8 cellular contexts compared by ENCODE assay signal in genomic region chr6:33710296-33711121, GRCh38. TPM values are rescaled to one million over a fixed set of nuclear protein-coding genes. Genes with fewer than 3 reads are reported as not detected.
DNase-seq lines count a peak whose midpoint lies in the region; ATAC-seq and TF ChIP-seq lines count a peak whose summit lies in the region.

No MANE protein-coding gene starts in this region.

- H3K36me3 ChIP-seq in DND-41 (ENCODE audit: insufficient read depth, low read length) (peaks cover 34% of the 10 kb centered on the region), MG63 (peaks cover 8% of the 10 kb centered on the region), mammary epithelial cell (ENCODE audit: insufficient read depth, low read length) (peaks cover 6% of the 10 kb centered on the region), muscle layer of duodenum (ENCODE audit: control insufficient read depth in 1 of 2, insufficient read depth in 2 of 2, low read length in 2 of 2) (peaks cover 0 to 5% of the 10 kb centered on the region in 2 donors)

- H3K9me3 ChIP-seq in DND-41 (ENCODE audit: insufficient read depth, low read length, severe bottlenecking) (no peaks in the 10 kb centered on the region), MG63 (no peaks in the 10 kb centered on the region), mammary epithelial cell (replicated peaks; ENCODE audit: insufficient read depth, low read length) (no peaks in the 10 kb centered on the region), muscle layer of duodenum (ENCODE audit: control insufficient read depth in 1 of 2, low read length in 2 of 2) (no peaks in the 10 kb centered on the region)

- peak overlapping the region; percentile 91 for H3K4me2 ChIP-seq in DND-41 (ENCODE audit: insufficient read depth, low read length)
- peak overlapping the region; percentile 92 for H3K4me2 ChIP-seq in mammary epithelial cell (ENCODE audit: insufficient read depth, low read depth, low read length)

- TF ChIP-seq CTCF in DND-41 (IDR thresholded peaks at IDR 0.05; ENCODE audit: borderline replicate concordance, extremely low read depth, low read length, poor library complexity, severe bottlenecking) (no peak), mammary epithelial cell (conservative IDR thresholded peaks at IDR 0.05 in 1 of 2, IDR thresholded peaks at IDR 0.05 in 1 of 2; ENCODE audit: extremely low read depth in 1 of 2, insufficient read depth in 1 of 2, low read depth in 1 of 2, low read length in 2 of 2) (no peak)

- H2AFZ ChIP-seq in DND-41 (ENCODE audit: low read depth, low read length), result peak overlapping the region; percentile 90
- peak overlapping the region; percentile 98 for H2AFZ ChIP-seq in mammary epithelial cell (ENCODE audit: low read depth, low read length)

- H3K4me3 ChIP-seq in DND-41 (ENCODE audit: low read depth in 1 of 2, low read length in 2 of 2), result peak overlapping the region; percentile 48 to 62
- H3K4me3 ChIP-seq in MG63, result peak overlapping the region; percentile 93
- H3K4me3 ChIP-seq in mammary epithelial cell (replicated peaks in 1 of 3; ENCODE audit: insufficient read depth in 1 of 3, low read depth in 2 of 3, low read length in 3 of 3), result peak overlapping the region; percentile 81 to 97 (median 84)
- H3K4me3 ChIP-seq in muscle layer of duodenum (ENCODE audit: low read depth in 1 of 2, low read length in 2 of 2), result peak overlapping the region; percentile 76 to 81

- dilution Hi-C loops in mammary epithelial cell (cut with HindIII; ENCODE audit: low sequenced_read_pairs), result loop anchor here (10.0 kb wide), 2 partner anchors 54 to 126 kb away; partner anchors contain the start of gene BAK1

- H4K20me1 ChIP-seq in DND-41 (ENCODE audit: insufficient read depth, low read length) (0 out of 2 replicates have a peak, but pooled peaks cover 3% of the 10 kb centered on the region), mammary epithelial cell (ENCODE audit: insufficient read depth, low read length) (no peaks in the 10 kb centered on the region)

- H3K27me3 ChIP-seq in DND-41 (ENCODE audit: insufficient read depth, low read length, poor library complexity), result no peaks in the 10 kb centered on the region
- H3K27me3 ChIP-seq in MG63, result no peaks in the 10 kb centered on the region
- H3K27me3 ChIP-seq in mammary epithelial cell (ENCODE audit: insufficient read depth, low read length), result no peaks in the 10 kb centered on the region
- no peaks in the 10 kb centered on the region for H3K27me3 ChIP-seq in muscle layer of duodenum (ENCODE audit: low read depth, low read length)

- no TSS peak for BruUV-seq in mammary epithelial cell (replicated peaks; lab: Mats Ljungman, UMichigan)

- intact Hi-C loops in mammary epithelial cell (cut with micrococcal nuclease), result loop anchor here (1.0 to 5.0 kb wide), 3 partner anchors 34 to 252 kb away; no protein-coding TSS in a partner anchor

- CTCF ChIA-PET in mammary epithelial cell (lab: Charles Lee; ENCODE audit: low non-redundant PET), result interaction anchor here (0.7 to 1.7 kb wide), 2 partner anchors 8 to 51 kb away, joined by 9 to 25 read pairs; no protein-coding TSS in a partner anchor

- H3K79me2 ChIP-seq in DND-41 (ENCODE audit: insufficient read depth, low read length) (peaks cover 22% of the 10 kb centered on the region), mammary epithelial cell (ENCODE audit: insufficient read depth, low read length) (peaks cover 30% of the 10 kb centered on the region)

- in situ Hi-C loops in mammary epithelial cell (cut with MboI; ENCODE audit: low sequenced_read_pairs in 2 of 2), result loop anchor here (5.0 to 10.0 kb wide), 2 partner anchors 52 to 54 kb away; no protein-coding TSS in a partner anchor

- H3K9ac ChIP-seq in DND-41 (ENCODE audit: low read depth, low read length) (peak overlapping the region; percentile 81), mammary epithelial cell (ENCODE audit: insufficient read depth, low read length) (peak overlapping the region; percentile 89)

- peak overlapping the region; percentile 97 for H3K27ac ChIP-seq in DND-41 (ENCODE audit: low read length)
- peak overlapping the region; percentile 91 for H3K27ac ChIP-seq in mammary epithelial cell (ENCODE audit: insufficient read depth, low read depth, low read length)
- H3K27ac ChIP-seq in muscle layer of duodenum (ENCODE audit: low read length), result peak overlapping the region; percentile 92

- DNase-seq in DND-41, result peak; percentile 33
- no peak for DNase-seq in MG63
- no peak for DNase-seq in mammary epithelial cell
- DNase-seq in NCI-H1105 (lab: John Stamatoyannopoulos, UW), result no peak
- no peak for DNase-seq in stimulated activated CD4-positive, alpha-beta T cell treated with anti-CD3 and anti-CD28 coated beads, Interleukin-4, amount 100 ng/mL, for 24 hours
- DNase-seq in NCI-H1092 (lab: John Stamatoyannopoulos, UW), result no peak
- no peak for DNase-seq in effector CD4-positive, alpha-beta T cell

- H3K4me1 ChIP-seq in DND-41 (ENCODE audit: insufficient read depth, low read length) (peaks cover 30% of the 10 kb centered on the region), mammary epithelial cell (ENCODE audit: insufficient read depth, low read length) (peaks cover 20% of the 10 kb centered on the region), muscle layer of duodenum (ENCODE audit: control insufficient read depth in 1 of 2, insufficient read depth in 2 of 2, low read length in 2 of 2) (peaks cover 7 to 18% of the 10 kb centered on the region in 2 donors)

- WGBS in mammary epithelial cell (ENCODE audit: low coverage, missing lambda C conversion rate), result 70% methylated on average over 15 of the region's 15 CpGs

- ATAC-seq in DND-41 (ENCODE audit: insufficient read depth, low read depth), result peak; percentile 18

RNA-seq across cellular contexts. Expression of gene UQCC2, which starts 1.0 kb away (rescaled TPM):
- total RNA-seq in MG63 (2014; rRNA removed; shearing (Covaris generic); ENCODE audit: low replicate concordance), result 10.8 and 36.4 TPM in 2 replicates
- total RNA-seq in mammary epithelial cell, result 10 to 100 TPM; 12.3 to 65.2 TPM
- 46.7 TPM for polyA plus RNA-seq in mammary epithelial cell
- polyA minus RNA-seq in mammary epithelial cell, result 28.2 TPM

RNA-seq across cellular contexts. Expression of gene IP6K3, which starts 36.2 kb away (rescaled TPM):
- not detected in 2 replicates for total RNA-seq in MG63 (2014; rRNA removed; shearing (Covaris generic); ENCODE audit: low replicate concordance)
- under 1 TPM in 1 of 2 donors, not detected in 1; 0.33 TPM for total RNA-seq in mammary epithelial cell
- not detected for polyA plus RNA-seq in mammary epithelial cell
- polyA minus RNA-seq in mammary epithelial cell, result not detected
